ENCODE assay signal across 8 cellular contexts in the genomic region with DNA sequence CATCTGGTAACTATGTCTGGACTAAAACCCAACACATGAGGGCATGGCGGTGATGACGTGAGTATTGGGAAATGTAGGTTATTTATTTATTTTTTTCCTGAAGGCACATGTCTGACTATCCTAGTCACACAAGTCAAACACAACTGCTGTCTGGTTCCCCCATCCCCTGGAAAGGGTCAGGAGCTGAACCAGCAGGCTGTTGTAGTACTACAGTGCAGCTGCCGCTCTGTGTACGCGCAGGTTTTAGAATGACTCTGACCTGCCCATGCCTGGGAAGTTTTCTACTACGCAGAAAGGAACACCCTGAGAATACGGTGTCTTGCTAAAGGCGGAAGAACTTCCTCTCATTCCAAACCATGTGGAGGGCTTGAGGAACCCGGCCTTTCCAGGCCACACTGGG. TPM values are rescaled to one million over a fixed set of nuclear protein-coding genes. Genes with fewer than 3 reads are reported as not detected.
DNase-seq lines count a peak whose midpoint lies in the region; ATAC-seq and TF ChIP-seq lines count a peak whose summit lies in the region.

No MANE protein-coding gene starts in this region.

- H3K36me3 Mint-ChIP-seq in stimulated activated naive CD8-positive, alpha-beta T cell treated with anti-CD3 and anti-CD28 coated beads, Interleukin-15, Interleukin-2, amounts not matched to agents 100 ng/mL and 50 ng/mL, for 24 hours (ENCODE audit: low read depth), result peaks cover 46% of the 10 kb centered on the region

- peak; percentile 26 for DNase-seq in activated T-cell treated with anti-CD3 and anti-CD28 coated beads for 1 hour (ENCODE audit: low read depth)
- no peak for DNase-seq in activated T-cell treated with anti-CD3 and anti-CD28 coated beads, Interleukin-2, amount 50 U/mL, for 1 hour
- peak; percentile 19 for DNase-seq in NCI-H146 treated with DMSO at 0.1 percent for 48 hours (lab: John Stamatoyannopoulos, UW; ENCODE audit: unreplicated experiment)
- peak; percentile 17 for DNase-seq in effector CD4-positive, alpha-beta T cell

- peak overlapping the region; percentile 98 for H3K27ac Mint-ChIP-seq in stimulated activated naive CD8-positive, alpha-beta T cell treated with anti-CD3 and anti-CD28 coated beads, Interleukin-15, Interleukin-2, amounts not matched to agents 100 ng/mL and 50 ng/mL, for 24 hours

- 4% methylated on average over 7 of the region's 9 CpGs for WGBS in mesodermal cell (ENCODE audit: insufficient coverage in 2 of 2), 2 experiments

- ATAC-seq in HG02763 (IDR thresholded peaks at IDR 0.05; ENCODE audit: unreplicated experiment), result peak; percentile 35

- H3K4me1 ChIP-seq in mesodermal cell (ENCODE audit: control insufficient read depth, insufficient read depth, low read length, poor library complexity, severe bottlenecking), result peaks cover 38% of the 10 kb centered on the region

- H3K9me3 Mint-ChIP-seq in stimulated activated naive CD8-positive, alpha-beta T cell treated with anti-CD3 and anti-CD28 coated beads, Interleukin-15, Interleukin-2, amounts not matched to agents 100 ng/mL and 50 ng/mL, for 24 hours, result no peaks in the 10 kb centered on the region

- peaks cover 57% of the 10 kb centered on the region for H3K4me1 Mint-ChIP-seq in stimulated activated naive CD8-positive, alpha-beta T cell treated with anti-CD3 and anti-CD28 coated beads, Interleukin-15, Interleukin-2, amounts not matched to agents 100 ng/mL and 50 ng/mL, for 24 hours (ENCODE audit: low read depth)

- H3K4me3 ChIP-seq in WI38 (ENCODE audit: low read depth, low read length), result peak overlapping the region; percentile 73
- H3K4me3 ChIP-seq in mesodermal cell (ENCODE audit: extremely low read depth, insufficient read depth, low read length, poor library complexity, severe bottlenecking), result peak overlapping the region; percentile 77

- H3K4me3 Mint-ChIP-seq in stimulated activated naive CD8-positive, alpha-beta T cell treated with anti-CD3 and anti-CD28 coated beads, Interleukin-15, Interleukin-2, amounts not matched to agents 100 ng/mL and 50 ng/mL, for 24 hours, result peak overlapping the region; percentile 95

- H3K27me3 Mint-ChIP-seq in stimulated activated naive CD8-positive, alpha-beta T cell treated with anti-CD3 and anti-CD28 coated beads, Interleukin-15, Interleukin-2, amounts not matched to agents 100 ng/mL and 50 ng/mL, for 24 hours, result no peaks in the 10 kb centered on the region

- H3K27ac ChIP-seq in mesodermal cell (ENCODE audit: low read depth, low read length, severe bottlenecking), result peak overlapping the region; percentile 91

- no peak for TF ChIP-seq CTCF in WI38 (IDR thresholded peaks at IDR 0.05; ENCODE audit: low read depth, low read length)

- H3K9me3 ChIP-seq in mesodermal cell (ENCODE audit: control insufficient read depth, low read length), result no peaks in the 10 kb centered on the region

- peaks cover 16% of the 10 kb centered on the region for H3K36me3 ChIP-seq in mesodermal cell (ENCODE audit: control insufficient read depth, insufficient read depth, low read length)

RNA-seq across cellular contexts. Expression of a gene that starts 1.2 kb away (rescaled TPM):
- polyA plus RNA-seq in mesodermal cell (2013, experiment 1 of 2), result 23.5 TPM
- polyA plus RNA-seq in mesodermal cell (2013, experiment 2 of 2), result 21.4 TPM
